25 cellular contexts compared by ENCODE assay signal in the genomic region with DNA sequence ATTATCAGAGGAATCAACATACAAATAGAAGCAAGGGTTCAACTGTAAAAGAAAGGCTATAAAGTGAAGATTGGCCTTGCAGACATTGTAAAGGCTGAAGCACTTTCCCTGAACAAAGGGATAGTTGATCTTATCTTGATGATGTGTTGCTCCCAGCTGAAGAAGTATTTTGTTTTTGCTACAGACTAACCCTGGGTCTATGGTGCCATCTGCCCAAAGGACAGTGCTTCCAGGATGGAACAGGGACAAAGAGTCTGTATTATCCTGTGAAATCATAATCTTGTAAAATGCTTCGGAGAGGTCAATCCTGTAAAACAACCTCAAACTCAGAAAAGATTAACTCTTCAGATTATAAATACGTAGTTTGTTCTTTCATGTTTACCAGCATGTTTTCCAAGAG.
"Had no signal": no experiment of that assay in that cellular context is flagged by ENCODE, and none has a peak within 500 bp of the region (broad histone marks: within the 10 kb centered on the region; RNA-seq: fewer than 3 reads in every experiment).

No MANE protein-coding gene starts in this region.

- H3K27ac Mint-ChIP-seq: dendritic cell treated with granulocyte-macrophage colony-stimulating factor and Interleukin-4, amounts not matched to agents 40 ng/mL and 50 ng/mL, for 4 days; immature natural killer cell; naive thymus-derived CD4-positive, alpha-beta T cell; nephron; stimulated activated naive CD8-positive, alpha-beta T cell treated with anti-CD3 and anti-CD28 coated beads, Interleukin-15, amount 100 ng/mL, for 72 hours had no signal

- H3K9me3 ChIP-seq: colonic mucosa, pancreas, right lobe of liver, upper lobe of right lung, uterus had no signal

- H3K4me1 Mint-ChIP-seq: immature natural killer cell; naive thymus-derived CD4-positive, alpha-beta T cell; stimulated activated naive CD8-positive, alpha-beta T cell treated with anti-CD3 and anti-CD28 coated beads, Interleukin-15, amount 100 ng/mL, for 72 hours had no signal

- H3K27ac ChIP-seq: colonic mucosa, esophagus squamous epithelium, lower lobe of right lung, pancreas, right lobe of liver, suprapubic skin, transverse colon, upper lobe of right lung, uterus had no signal

- H3K4me3 ChIP-seq: colonic mucosa, esophagus squamous epithelium, lower lobe of right lung, mucosa of descending colon, pancreas, right lobe of liver, suprapubic skin, transverse colon, upper lobe of right lung, uterus had no signal

- DNase-seq: colonic mucosa; effector memory CD4-positive, alpha-beta T cell; esophagus squamous epithelium; hypothalamus; immature natural killer cell; left ventricle myocardium superior; lower lobe of right lung; mucosa of descending colon; naive thymus-derived CD4-positive, alpha-beta T cell; occipital lobe; pancreas; right lobe of liver; small intestine; stimulated activated CD4-positive, alpha-beta T cell treated with anti-CD3 and anti-CD28 coated beads, Interleukin-12 subunit alpha, Interleukin-12 subunit beta, amount 100 ng/mL, for 4 hours; stimulated activated CD4-positive, alpha-beta T cell treated with anti-CD3 and anti-CD28 coated beads, Interleukin-1b, Interleukin-23, amount 100 ng/mL, for 48 hours; stimulated activated CD4-positive, alpha-beta T cell treated with anti-CD3 and anti-CD28 coated beads, Interleukin-4, amount 100 ng/mL, for 1 hour; stimulated activated CD8-positive, alpha-beta memory T cell treated with anti-CD3 and anti-CD28 coated beads, Interleukin-4, amount 100 ng/mL, for 48 hours; stimulated activated naive CD4-positive, alpha-beta T cell; stimulated activated naive CD8-positive, alpha-beta T cell treated with anti-CD3 and anti-CD28 coated beads, Interleukin-15, amount 100 ng/mL, for 72 hours; transverse colon; upper lobe of right lung; uterus had no signal

- ATAC-seq: left ventricle myocardium superior; lower lobe of right lung; mucosa of descending colon; naive thymus-derived CD4-positive, alpha-beta T cell; pancreas; right lobe of liver; stimulated activated naive CD8-positive, alpha-beta T cell treated with anti-CD3 and anti-CD28 coated beads, Interleukin-15, amount 100 ng/mL, for 72 hours; upper lobe of right lung had no signal

- H3K27me3 ChIP-seq: colonic mucosa, esophagus squamous epithelium, pancreas, right lobe of liver, suprapubic skin, transverse colon, upper lobe of right lung, uterus had no signal

- H3K27me3 Mint-ChIP-seq: dendritic cell treated with granulocyte-macrophage colony-stimulating factor and Interleukin-4, amounts not matched to agents 40 ng/mL and 50 ng/mL, for 4 days; naive thymus-derived CD4-positive, alpha-beta T cell; stimulated activated naive CD8-positive, alpha-beta T cell treated with anti-CD3 and anti-CD28 coated beads, Interleukin-15, amount 100 ng/mL, for 72 hours had no signal

- H3K36me3 ChIP-seq: colonic mucosa, esophagus squamous epithelium, lower lobe of right lung, pancreas, right lobe of liver, suprapubic skin, transverse colon, upper lobe of right lung, uterus had no signal

- H3K4me1 ChIP-seq: colonic mucosa, esophagus squamous epithelium, lower lobe of right lung, pancreas, right lobe of liver, suprapubic skin, transverse colon, upper lobe of right lung, uterus had no signal

- H3K4me3 Mint-ChIP-seq: dendritic cell treated with granulocyte-macrophage colony-stimulating factor and Interleukin-4, amounts not matched to agents 40 ng/mL and 50 ng/mL, for 4 days; immature natural killer cell; naive thymus-derived CD4-positive, alpha-beta T cell; nephron; stimulated activated naive CD8-positive, alpha-beta T cell treated with anti-CD3 and anti-CD28 coated beads, Interleukin-15, amount 100 ng/mL, for 72 hours had no signal
